Comparison of ENCODE assay signal across 12 cellular contexts in the genomic region with DNA sequence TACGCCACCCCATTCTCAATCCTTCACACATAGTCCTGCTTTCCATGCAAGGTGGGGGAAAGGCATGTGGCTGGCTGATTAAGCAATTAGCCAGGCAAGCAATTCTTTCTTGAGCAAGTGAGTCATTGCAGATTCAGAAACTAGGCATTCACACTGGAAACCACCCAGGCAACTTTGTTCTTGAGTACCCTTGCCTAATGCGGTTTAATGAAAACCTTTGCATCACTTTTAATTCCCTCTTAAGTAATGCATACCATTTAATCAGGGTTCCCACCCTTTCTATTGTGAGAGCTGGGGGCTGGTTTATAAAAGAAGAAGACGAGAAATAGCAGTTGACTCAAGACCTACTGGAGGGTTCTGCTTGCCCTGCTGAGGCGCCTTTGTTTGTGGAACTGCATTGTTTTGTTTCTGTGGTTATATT. TPM values are rescaled to one million over a fixed set of nuclear protein-coding genes. Genes with fewer than 3 reads are reported as not detected.
DNase-seq lines count a peak whose midpoint lies in the region; ATAC-seq and TF ChIP-seq lines count a peak whose summit lies in the region.
"Had no signal": no experiment of that assay in that cellular context is flagged by ENCODE, and none has a peak within 500 bp of the region (broad histone marks: within the 10 kb centered on the region; RNA-seq: fewer than 3 reads in every experiment).

No MANE protein-coding gene starts in this region.

- no peak overlapping the region for H3K4me3 ChIP-seq in suprapubic skin
- H3K4me3 ChIP-seq: PC-9 had no signal

- peaks cover 25% of the 10 kb centered on the region for H3K4me1 ChIP-seq in suprapubic skin
- H3K4me1 ChIP-seq: BE2C had no signal

- peak; percentile 26 to 55 for ATAC-seq in activated naive CD4-positive, alpha-beta T cell treated with anti-CD3 and anti-CD28 coated beads, Interleukin-2, amount 50 U/mL, for 72 hours
- no peak for ATAC-seq in HG03097 (IDR thresholded peaks at IDR 0.05; ENCODE audit: low FRiP score, unreplicated experiment)

- peaks cover 0 to 15% of the 10 kb centered on the region in 2 donors for H3K9me3 Mint-ChIP-seq in activated naive CD4-positive, alpha-beta T cell treated with anti-CD3 and anti-CD28 coated beads, Interleukin-2, amount 50 U/mL, for 72 hours
- H3K9me3 Mint-ChIP-seq: central memory CD8-positive, alpha-beta T cell had no signal

- no peak for TF ChIP-seq POLR2A in suprapubic skin (IDR thresholded peaks at IDR 0.05)

- no peak for DNase-seq in activated naive CD4-positive, alpha-beta T cell treated with anti-CD3 and anti-CD28 coated beads, Interleukin-2, amount 50 U/mL, for 72 hours (ENCODE audit: low spot score in 2 of 2)
- DNase-seq in activated naive CD4-positive, alpha-beta T cell treated with Interleukin-2 at 50 U/mL for 16 hours, result no peak
- DNase-seq in SW480 (ENCODE audit: low spot score) (peak; percentile 39), fibroblast of the conjunctiva (ENCODE audit: low read depth) (peak; percentile 86), suprapubic skin (ENCODE audit: low spot score in 2 of 2) (no peak), NCI-H2081 (lab: John Stamatoyannopoulos, UW) (no peak), NCI-H1105 treated with DMSO at 0.1 percent for 48 hours (lab: John Stamatoyannopoulos, UW) (no peak)
- DNase-seq: BE2C, KBM-7 had no signal

- no peaks in the 10 kb centered on the region for H3K9me3 ChIP-seq in suprapubic skin
- H3K9me3 ChIP-seq: BE2C had no signal

- no peaks in the 10 kb centered on the region for H3K27me3 ChIP-seq in suprapubic skin
- H3K27me3 ChIP-seq: BE2C had no signal

- no peak for TF ChIP-seq CTCF in suprapubic skin (IDR thresholded peaks at IDR 0.05)

- no peak overlapping the region for H3K27ac Mint-ChIP-seq in activated naive CD4-positive, alpha-beta T cell treated with anti-CD3 and anti-CD28 coated beads, Interleukin-2, amount 50 U/mL, for 72 hours

- peak overlapping the region; percentile 38 for H3K27ac ChIP-seq in suprapubic skin
- H3K27ac ChIP-seq: PC-9 had no signal

- 41% methylated on average over 4 of the region's 4 CpGs for WGBS in suprapubic skin

- no peaks in the 10 kb centered on the region for H3K36me3 ChIP-seq in suprapubic skin
- H3K36me3 ChIP-seq: BE2C had no signal

- TF ChIP-seq EP300 in suprapubic skin (IDR thresholded peaks at IDR 0.05), result no peak

- H3K36me3 Mint-ChIP-seq in activated naive CD4-positive, alpha-beta T cell treated with anti-CD3 and anti-CD28 coated beads, Interleukin-2, amount 50 U/mL, for 72 hours, result peaks cover 0 to 11% of the 10 kb centered on the region in 2 donors

RNA-seq across cellular contexts. Expression of gene TSHZ2, which starts 49.0 kb away (rescaled TPM):
- total RNA-seq in activated naive CD4-positive, alpha-beta T cell treated with anti-CD3 and anti-CD28 coated beads, Interleukin-2, amount 50 U/mL, for 72 hours, result 10 to 100 TPM; 31.4 to 91.0 TPM
- 10 to 100 TPM; 10.2 to 24.7 (median 19.2) TPM for total RNA-seq in suprapubic skin
- total RNA-seq: PC-9 had no signal

Comparison
In these comparisons a context has a peak if more than half of its experiments do, and no peak if none do; other contexts are left out.
1. DNase-seq: peak in SW480 (single experiment) and fibroblast of the conjunctiva (single experiment); none in activated naive CD4-positive, alpha-beta T cell treated with anti-CD3 and anti-CD28 coated beads, Interleukin-2, amount 50 U/mL, for 72 hours (0 of 2), activated naive CD4-positive, alpha-beta T cell treated with Interleukin-2 at 50 U/mL for 16 hours (single experiment), suprapubic skin (0 of 2), NCI-H2081 (0 of 2) and NCI-H1105 treated with DMSO at 0.1 percent for 48 hours (single experiment).